ENCODE assay signal across 1 cellular context in the genomic region with DNA sequence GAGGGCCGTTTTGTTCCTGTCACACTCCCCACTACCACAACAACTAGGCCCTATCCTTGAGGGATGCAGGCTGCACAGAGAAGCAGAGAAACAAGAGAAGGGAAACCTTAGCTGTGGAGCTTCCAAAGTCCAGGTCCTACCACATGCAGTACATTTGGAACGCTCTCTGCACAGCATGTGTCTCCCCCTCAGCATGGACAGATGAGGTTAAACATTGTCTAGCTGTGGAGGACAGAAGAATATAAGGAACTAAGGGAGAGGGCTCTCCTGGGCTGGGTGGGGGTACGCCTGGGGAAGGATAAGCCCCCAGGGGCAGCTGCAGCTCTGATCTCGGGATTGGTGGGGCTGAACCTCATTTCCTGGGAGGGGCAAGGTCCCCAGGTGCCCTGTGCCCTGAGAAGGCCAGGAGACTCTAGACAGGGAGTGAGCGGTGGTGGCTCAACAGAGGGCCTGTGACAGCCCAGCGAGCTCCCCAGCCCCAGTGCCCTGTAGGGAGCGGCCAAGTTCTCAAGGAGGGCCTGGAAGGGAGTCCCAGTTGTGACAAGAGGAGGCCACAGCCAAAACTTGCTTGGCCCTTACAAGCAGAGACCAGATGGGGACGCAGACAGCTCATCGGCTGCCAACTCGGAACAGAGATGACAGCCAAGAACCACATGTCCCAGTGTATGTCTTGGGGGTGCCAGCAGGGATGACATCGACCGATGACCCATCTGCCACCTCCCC.
TF ChIP-seq lines count a peak whose summit lies in the region.

No MANE protein-coding gene starts in this region.

TF ChIP-seq in HepG2, 621 proteins besides CTCF, POLR2A, EP300 and RAD21 (continued from another document and continues in another):
- TF ChIP-seq TRAFD1 (CRISPR knock-in tag; IDR thresholded peaks at IDR 0.05; ENCODE audit: borderline replicate concordance) (no peak), AGO2 (optimal IDR thresholded peaks at IDR 0.05; ENCODE audit: low read depth, low read length) (no peak), GATAD2A (CRISPR knock-in tag; IDR thresholded peaks at IDR 0.05) (no peak), ZNF562 (CRISPR knock-in tag; IDR thresholded peaks at IDR 0.05; ENCODE audit: borderline replicate concordance) (no peak), HDAC6 (IDR thresholded peaks at IDR 0.05; ENCODE audit: low read depth, low read length) (no peak), SKI (IDR thresholded peaks at IDR 0.05; ENCODE audit: partially characterized antibody) (no peak), KLF15 (CRISPR knock-in tag; IDR thresholded peaks at IDR 0.05; ENCODE audit: borderline replicate concordance) (no peak), ZBTB7A (CRISPR knock-in tag; IDR thresholded peaks at IDR 0.05) (peak; percentile 74; the same call in 1 of the 2 replicates), JUND (CRISPR knock-in tag; IDR thresholded peaks at IDR 0.05) (no peak), NR1H2 (CRISPR knock-in tag; IDR thresholded peaks at IDR 0.05; ENCODE audit: borderline replicate concordance, low read depth) (no peak), SIN3B (IDR thresholded peaks at IDR 0.05; ENCODE audit: low read length) (no peak), CENPT (CRISPR knock-in tag; IDR thresholded peaks at IDR 0.05; ENCODE audit: low read depth) (no peak), MYPOP (CRISPR knock-in tag; IDR thresholded peaks at IDR 0.05) (no peak), ZNF710 (CRISPR knock-in tag; IDR thresholded peaks at IDR 0.05; ENCODE audit: borderline replicate concordance) (no peak; the same call in 1 of the 2 replicates), SRSF9 (IDR thresholded peaks at IDR 0.05; ENCODE audit: borderline replicate concordance, insufficient read depth, low read depth, low read length, poor library complexity, severe bottlenecking) (no peak), ZFP37 (CRISPR knock-in tag; IDR thresholded peaks at IDR 0.05; ENCODE audit: borderline replicate concordance) (no peak), TGIF2 (CRISPR knock-in tag; IDR thresholded peaks at IDR 0.05) (no peak), SRY (CRISPR knock-in tag; IDR thresholded peaks at IDR 0.05) (no peak), ZBTB8A (CRISPR knock-in tag; IDR thresholded peaks at IDR 0.05; ENCODE audit: borderline replicate concordance, low read depth) (no peak), TFDP1 (CRISPR knock-in tag; IDR thresholded peaks at IDR 0.05; ENCODE audit: borderline replicate concordance) (peak; percentile 45; the same call in 1 of the 2 replicates), HNRNPK (IDR thresholded peaks at IDR 0.05; ENCODE audit: low read depth, low read length, poor library complexity, severe bottlenecking) (no peak), MAZ (IDR thresholded peaks at IDR 0.05; ENCODE audit: borderline replicate concordance, low read depth, low read length) (no peak), MAZ (CRISPR knock-in tag; IDR thresholded peaks at IDR 0.05; ENCODE audit: low read depth) (peak; percentile 56; the same call in 1 of the 2 replicates), MEF2D (CRISPR knock-in tag; IDR thresholded peaks at IDR 0.05) (no peak; the same call in 1 of the 2 replicates), HNF4A (CRISPR knock-in tag; IDR thresholded peaks at IDR 0.05) (peak; percentile 88), ZNF260 (CRISPR knock-in tag; IDR thresholded peaks at IDR 0.05; ENCODE audit: borderline replicate concordance, low read depth) (no peak), ZNF263 (CRISPR knock-in tag; IDR thresholded peaks at IDR 0.05) (peak; percentile 41; the same call in 1 of the 2 replicates), PHB2 (IDR thresholded peaks at IDR 0.05; ENCODE audit: partially characterized antibody) (no peak), ZBTB25 (CRISPR knock-in tag; IDR thresholded peaks at IDR 0.05) (no peak), SNAPC2 (CRISPR knock-in tag; IDR thresholded peaks at IDR 0.05) (no peak), ZNF496 (CRISPR knock-in tag; IDR thresholded peaks at IDR 0.05; ENCODE audit: insufficient replicate concordance) (no peak), ZNF879 (CRISPR knock-in tag; IDR thresholded peaks at IDR 0.05) (no peak), CCDC6 (CRISPR knock-in tag; IDR thresholded peaks at IDR 0.05) (no peak), ZSCAN20 (CRISPR knock-in tag; IDR thresholded peaks at IDR 0.05; ENCODE audit: borderline replicate concordance) (no peak), ZMAT5 (CRISPR knock-in tag; IDR thresholded peaks at IDR 0.05; ENCODE audit: borderline replicate concordance, low read depth) (no peak), SETDB1 (CRISPR knock-in tag; IDR thresholded peaks at IDR 0.05; ENCODE audit: borderline replicate concordance) (no peak), ZNF343 (CRISPR knock-in tag; IDR thresholded peaks at IDR 0.05) (no peak), ZNF724P (CRISPR knock-in tag; IDR thresholded peaks at IDR 0.05; ENCODE audit: borderline replicate concordance) (no peak), NR2F1 (CRISPR knock-in tag; IDR thresholded peaks at IDR 0.05) (no peak), MAFG (CRISPR knock-in tag; IDR thresholded peaks at IDR 0.05) (no peak), ZBTB37 (CRISPR knock-in tag; IDR thresholded peaks at IDR 0.05) (no peak)
- TF ChIP-seq, protein P1, sequence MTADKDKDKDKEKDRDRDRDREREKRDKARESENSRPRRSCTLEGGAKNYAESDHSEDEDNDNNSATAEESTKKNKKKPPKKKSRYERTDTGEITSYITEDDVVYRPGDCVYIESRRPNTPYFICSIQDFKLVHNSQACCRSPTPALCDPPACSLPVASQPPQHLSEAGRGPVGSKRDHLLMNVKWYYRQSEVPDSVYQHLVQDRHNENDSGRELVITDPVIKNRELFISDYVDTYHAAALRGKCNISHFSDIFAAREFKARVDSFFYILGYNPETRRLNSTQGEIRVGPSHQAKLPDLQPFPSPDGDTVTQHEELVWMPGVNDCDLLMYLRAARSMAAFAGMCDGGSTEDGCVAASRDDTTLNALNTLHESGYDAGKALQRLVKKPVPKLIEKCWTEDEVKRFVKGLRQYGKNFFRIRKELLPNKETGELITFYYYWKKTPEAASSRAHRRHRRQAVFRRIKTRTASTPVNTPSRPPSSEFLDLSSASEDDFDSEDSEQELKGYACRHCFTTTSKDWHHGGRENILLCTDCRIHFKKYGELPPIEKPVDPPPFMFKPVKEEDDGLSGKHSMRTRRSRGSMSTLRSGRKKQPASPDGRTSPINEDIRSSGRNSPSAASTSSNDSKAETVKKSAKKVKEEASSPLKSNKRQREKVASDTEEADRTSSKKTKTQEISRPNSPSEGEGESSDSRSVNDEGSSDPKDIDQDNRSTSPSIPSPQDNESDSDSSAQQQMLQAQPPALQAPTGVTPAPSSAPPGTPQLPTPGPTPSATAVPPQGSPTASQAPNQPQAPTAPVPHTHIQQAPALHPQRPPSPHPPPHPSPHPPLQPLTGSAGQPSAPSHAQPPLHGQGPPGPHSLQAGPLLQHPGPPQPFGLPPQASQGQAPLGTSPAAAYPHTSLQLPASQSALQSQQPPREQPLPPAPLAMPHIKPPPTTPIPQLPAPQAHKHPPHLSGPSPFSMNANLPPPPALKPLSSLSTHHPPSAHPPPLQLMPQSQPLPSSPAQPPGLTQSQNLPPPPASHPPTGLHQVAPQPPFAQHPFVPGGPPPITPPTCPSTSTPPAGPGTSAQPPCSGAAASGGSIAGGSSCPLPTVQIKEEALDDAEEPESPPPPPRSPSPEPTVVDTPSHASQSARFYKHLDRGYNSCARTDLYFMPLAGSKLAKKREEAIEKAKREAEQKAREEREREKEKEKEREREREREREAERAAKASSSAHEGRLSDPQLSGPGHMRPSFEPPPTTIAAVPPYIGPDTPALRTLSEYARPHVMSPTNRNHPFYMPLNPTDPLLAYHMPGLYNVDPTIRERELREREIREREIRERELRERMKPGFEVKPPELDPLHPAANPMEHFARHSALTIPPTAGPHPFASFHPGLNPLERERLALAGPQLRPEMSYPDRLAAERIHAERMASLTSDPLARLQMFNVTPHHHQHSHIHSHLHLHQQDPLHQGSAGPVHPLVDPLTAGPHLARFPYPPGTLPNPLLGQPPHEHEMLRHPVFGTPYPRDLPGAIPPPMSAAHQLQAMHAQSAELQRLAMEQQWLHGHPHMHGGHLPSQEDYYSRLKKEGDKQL (CRISPR knock-in tag; IDR thresholded peaks at IDR 0.05; ENCODE audit: low read depth) = no peak
- TF ChIP-seq, protein P2, sequence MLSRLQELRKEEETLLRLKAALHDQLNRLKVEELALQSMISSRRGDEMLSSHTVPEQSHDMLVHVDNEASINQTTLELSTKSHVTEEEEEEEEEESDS (CRISPR knock-in tag; IDR thresholded peaks at IDR 0.05; ENCODE audit: borderline replicate concordance) = no peak
- TF ChIP-seq, protein P3, sequence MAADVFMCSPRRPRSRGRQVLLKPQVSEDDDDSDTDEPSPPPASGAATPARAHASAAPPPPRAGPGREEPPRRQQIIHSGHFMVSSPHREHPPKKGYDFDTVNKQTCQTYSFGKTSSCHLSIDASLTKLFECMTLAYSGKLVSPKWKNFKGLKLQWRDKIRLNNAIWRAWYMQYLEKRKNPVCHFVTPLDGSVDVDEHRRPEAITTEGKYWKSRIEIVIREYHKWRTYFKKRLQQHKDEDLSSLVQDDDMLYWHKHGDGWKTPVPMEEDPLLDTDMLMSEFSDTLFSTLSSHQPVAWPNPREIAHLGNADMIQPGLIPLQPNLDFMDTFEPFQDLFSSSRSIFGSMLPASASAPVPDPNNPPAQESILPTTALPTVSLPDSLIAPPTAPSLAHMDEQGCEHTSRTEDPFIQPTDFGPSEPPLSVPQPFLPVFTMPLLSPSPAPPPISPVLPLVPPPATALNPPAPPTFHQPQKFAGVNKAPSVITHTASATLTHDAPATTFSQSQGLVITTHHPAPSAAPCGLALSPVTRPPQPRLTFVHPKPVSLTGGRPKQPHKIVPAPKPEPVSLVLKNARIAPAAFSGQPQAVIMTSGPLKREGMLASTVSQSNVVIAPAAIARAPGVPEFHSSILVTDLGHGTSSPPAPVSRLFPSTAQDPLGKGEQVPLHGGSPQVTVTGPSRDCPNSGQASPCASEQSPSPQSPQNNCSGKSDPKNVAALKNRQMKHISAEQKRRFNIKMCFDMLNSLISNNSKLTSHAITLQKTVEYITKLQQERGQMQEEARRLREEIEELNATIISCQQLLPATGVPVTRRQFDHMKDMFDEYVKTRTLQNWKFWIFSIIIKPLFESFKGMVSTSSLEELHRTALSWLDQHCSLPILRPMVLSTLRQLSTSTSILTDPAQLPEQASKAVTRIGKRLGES (CRISPR knock-in tag; IDR thresholded peaks at IDR 0.05; ENCODE audit: borderline replicate concordance) = no peak
